ENCODE assay signal across 16 cellular contexts in the genomic region with DNA sequence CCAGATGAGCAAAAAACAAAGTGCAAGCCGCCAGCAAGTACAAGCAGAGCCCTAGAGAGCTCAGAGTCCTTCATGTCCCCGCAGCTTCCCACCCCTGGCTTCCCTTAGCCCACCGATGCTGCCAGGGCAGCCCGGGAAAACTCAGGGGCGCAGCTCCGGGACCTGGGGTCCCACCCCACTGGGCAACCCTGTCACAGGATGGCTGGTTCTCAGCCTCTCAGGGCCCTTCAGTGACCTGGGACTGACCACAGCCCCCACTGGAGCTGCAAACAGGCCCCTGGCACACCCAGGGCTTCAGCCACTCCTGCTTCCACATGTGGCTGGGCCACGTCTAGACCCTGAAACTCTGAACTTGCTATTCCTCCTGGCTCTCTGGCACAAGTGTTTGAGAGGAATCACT. TPM values are rescaled to one million over a fixed set of nuclear protein-coding genes. Genes with fewer than 3 reads are reported as not detected.
"Had no signal": no experiment of that assay in that cellular context is flagged by ENCODE, and none has a peak within 500 bp of the region (broad histone marks: within the 10 kb centered on the region; RNA-seq: fewer than 3 reads in every experiment).

No MANE protein-coding gene starts in this region.

- DNase-seq: effector memory CD4-positive, alpha-beta T cell; islet precursor cell; stimulated activated CD4-positive, alpha-beta T cell treated with anti-CD3 and anti-CD28 coated beads, Interleukin-15, amount 100 ng/mL, for 24 hours; stimulated activated CD4-positive, alpha-beta T cell treated with anti-CD3 and anti-CD28 coated beads, Interleukin-2, amount 100 ng/mL, for 24 hours; stimulated activated CD4-positive, alpha-beta T cell treated with anti-CD3 and anti-CD28 coated beads, Interleukin-4, amount 100 ng/mL, for 4 hours; stimulated activated naive CD4-positive, alpha-beta T cell; stomach; substantia nigra; transverse colon had no signal

- H3K9me3 Mint-ChIP-seq: central memory CD8-positive, alpha-beta T cell had no signal

- H3K4me3 ChIP-seq: stomach, thoracic aorta, transverse colon had no signal

- H3K27me3 ChIP-seq: transverse colon had no signal

- H3K9me3 ChIP-seq: thoracic aorta, transverse colon had no signal

- H3K27ac Mint-ChIP-seq: nephron had no signal

- ATAC-seq: esophagus mucosa, right cardiac atrium had no signal

- H3K27ac ChIP-seq: stomach, thoracic aorta, transverse colon had no signal

- H3K36me3 ChIP-seq: stomach, thoracic aorta, transverse colon had no signal

- H3K4me3 Mint-ChIP-seq: central memory CD8-positive, alpha-beta T cell; nephron had no signal

- H3K4me1 Mint-ChIP-seq: nephron had no signal

RNA-seq across cellular contexts. Expression of gene CHD5, which starts 49.5 kb away (rescaled TPM):
- total RNA-seq: myocyte had no signal
- polyA plus RNA-seq: liver had no signal
